Comparison of ENCODE assay signal across 26 cellular contexts in genomic region chr4:141077611-141078225, GRCh38. TPM values are rescaled to one million over a fixed set of nuclear protein-coding genes. Genes with fewer than 3 reads are reported as not detected.
DNase-seq lines count a peak whose midpoint lies in the region; ATAC-seq and TF ChIP-seq lines count a peak whose summit lies in the region.
"Had no signal": no experiment of that assay in that cellular context is flagged by ENCODE, and none has a peak within 500 bp of the region (broad histone marks: within the 10 kb centered on the region; RNA-seq: fewer than 3 reads in every experiment).

No MANE protein-coding gene starts in this region.

- no peak for TF ChIP-seq POLR2A in prostate gland (IDR thresholded peaks at IDR 0.05)

- no peak overlapping the region for H3K4me3 ChIP-seq in left ventricle myocardium inferior
- H3K4me3 ChIP-seq in prostate gland: no peak overlapping the region
- H3K4me3 ChIP-seq: ascending aorta, K562, lung, MG63, pancreas, right lobe of liver, upper lobe of right lung had no signal

- intact Hi-C loops in left ventricle myocardium inferior (cut with micrococcal nuclease) (no loop called here), left cardiac atrium (cut with DNase I) (no loop called here), prostate gland (cut with DNase I) (loop anchor here (5.0 kb wide), 1 partner anchor 55 kb away; the partner anchor contains the start of gene RNF150)

- no peaks in the 10 kb centered on the region for H3K36me3 ChIP-seq in left ventricle myocardium inferior
- no peaks in the 10 kb centered on the region for H3K36me3 ChIP-seq in prostate gland
- H3K36me3 ChIP-seq: ascending aorta, MG63, pancreas, right lobe of liver, upper lobe of right lung had no signal

- TF ChIP-seq CTCF in left ventricle myocardium inferior (IDR thresholded peaks at IDR 0.05; ENCODE audit: borderline replicate concordance): no peak
- no peak for TF ChIP-seq CTCF in prostate gland (IDR thresholded peaks at IDR 0.05)

- H3K27me3 ChIP-seq in left ventricle myocardium inferior (ENCODE audit: low read depth): no peaks in the 10 kb centered on the region
- H3K27me3 ChIP-seq in prostate gland (replicated peaks; ENCODE audit: insufficient read depth): no peaks in the 10 kb centered on the region
- H3K27me3 ChIP-seq: ascending aorta, MG63, pancreas, right lobe of liver, upper lobe of right lung had no signal

- H3K9me3 ChIP-seq in left ventricle myocardium inferior (replicated peaks) (no peaks in the 10 kb centered on the region), prostate gland (no peaks in the 10 kb centered on the region)
- H3K9me3 ChIP-seq: ascending aorta, Caco-2, MG63, pancreas, right lobe of liver, upper lobe of right lung had no signal

- peaks cover 79% of the 10 kb centered on the region for H3K4me1 ChIP-seq in left ventricle myocardium inferior
- no peaks in the 10 kb centered on the region for H3K4me1 ChIP-seq in prostate gland (replicated peaks)
- H3K4me1 ChIP-seq: Caco-2, pancreas, right lobe of liver, upper lobe of right lung had no signal

- ATAC-seq in left cardiac atrium (no peak), esophagus mucosa (no peak)
- ATAC-seq: K562; natural killer cell treated with Interleukin-12 subunit alpha and Interleukin-12 subunit beta and Interleukin-15 and Interleukin-18, amount 100 ng/mL, for 72 hours; pancreas; right lobe of liver; SK-N-SH treated with all-trans-retinoic acid at 6 μM for 48 hours; stimulated activated effector memory CD8-positive, alpha-beta T cell treated with anti-CD3 and anti-CD28 coated beads, Interleukin-12 subunit alpha, Interleukin-12 subunit beta, amount 100 ng/mL, for 72 hours; upper lobe of right lung had no signal

- DNase-seq in left ventricle myocardium inferior (peak; percentile 25), left cardiac atrium (no peak), NCI-H446 treated with DMSO at 0.1 percent for 48 hours (lab: John Stamatoyannopoulos, UW) (peak; percentile 24), fibroblast of gingiva (ENCODE audit: low read depth) (peak; percentile 50), prostate gland (ENCODE audit: low spot score) (no peak), SHP77 treated with DMSO at 0.1 percent for 48 hours (lab: John Stamatoyannopoulos, UW) (no peak)
- no peak for DNase-seq in activated CD4-positive, alpha-beta T cell treated with anti-CD3 and anti-CD28 coated beads for 4 hours
- DNase-seq: activated T-cell treated with anti-CD3 and anti-CD28 coated beads for 4 hours; Caco-2; head of caudate nucleus; MG63; NCI-H2227 treated with DMSO at 0.1 percent for 48 hours; pancreas; right lobe of liver; stimulated activated CD4-positive, alpha-beta T cell treated with anti-CD3 and anti-CD28 coated beads, Interleukin-12 subunit alpha, Interleukin-12 subunit beta, amount 100 ng/mL, for 4 hours; stimulated activated CD4-positive, alpha-beta T cell treated with anti-CD3 and anti-CD28 coated beads, Interleukin-4, amount 100 ng/mL, for 1 hour; T-helper 2 cell; upper lobe of right lung had no signal

- 41% methylated on average over 1 of the region's 1 CpG for WGBS in prostate gland

- peak overlapping the region; percentile 27 for H3K27ac ChIP-seq in left ventricle myocardium inferior (replicated peaks)
- H3K27ac ChIP-seq in prostate gland: no peak overlapping the region
- H3K27ac ChIP-seq: ascending aorta, pancreas, right lobe of liver, RWPE1, upper lobe of right lung had no signal

RNA-seq across cellular contexts. Expression of gene RNF150, which starts 55.6 kb away (rescaled TPM):
- total RNA-seq in left ventricle myocardium inferior (68.0 TPM), left cardiac atrium (10 to 100 TPM; 38.4 to 40.0 TPM), prostate gland (10 to 100 TPM; 11.7 to 12.3 TPM), esophagus mucosa (1.6 TPM)
- total RNA-seq: natural killer cell treated with Interleukin-12 subunit alpha and Interleukin-12 subunit beta and Interleukin-15 and Interleukin-18, amount 100 ng/mL, for 72 hours had no signal

Comparison
In these comparisons a context has a peak if more than half of its experiments do, and no peak if none do; other contexts are left out.
1. DNase-seq: peak in left ventricle myocardium inferior (single experiment), NCI-H446 treated with DMSO at 0.1 percent for 48 hours (single experiment) and fibroblast of gingiva (single experiment); none in left cardiac atrium (single experiment), activated CD4-positive, alpha-beta T cell treated with anti-CD3 and anti-CD28 coated beads for 4 hours (0 of 2), prostate gland (single experiment) and SHP77 treated with DMSO at 0.1 percent for 48 hours (single experiment).